Comparison of ENCODE assay signal across 8 cellular contexts in genomic region chr4:105140684-105141490, GRCh38. TPM values are rescaled to one million over a fixed set of nuclear protein-coding genes. Genes with fewer than 3 reads are reported as not detected.
DNase-seq lines count a peak whose midpoint lies in the region; ATAC-seq, FAIRE-seq and TF ChIP-seq lines count a peak whose summit lies in the region.

No MANE protein-coding gene starts in this region.

- no peak overlapping the region for H3K27ac Mint-ChIP-seq in stimulated activated naive B cell treated with anti-CD40 and anti-IgM and Interleukin-4, amounts not matched to agents 10 μg/mL and 1 μg/mL and 100 μg/mL, for 72 hours

- no peak for TF ChIP-seq EP300 in GM12878 (IDR thresholded peaks at IDR 0.05; ENCODE audit: borderline replicate concordance in 1 of 2, control insufficient read depth in 1 of 2, low read depth in 2 of 2, low read length in 2 of 2)

- H3K27ac ChIP-seq in OCI-LY3 (ENCODE audit: low read length) (no peak overlapping the region), GM12878 (ENCODE audit: control insufficient read depth, insufficient read depth) (no peak overlapping the region), kidney (ENCODE audit: low read depth in 2 of 2, low read length in 2 of 2) (no peak overlapping the region)

- H3K4me3 ChIP-seq in OCI-LY3 (ENCODE audit: low read length), result no peak overlapping the region
- H3K4me3 ChIP-seq in GM12878, result no peak overlapping the region
- H3K4me3 ChIP-seq in kidney (ENCODE audit: low read length in 2 of 2), result no peak overlapping the region

- no peak overlapping the region for H3K4me3 Mint-ChIP-seq in stimulated activated naive B cell treated with anti-CD40 and anti-IgM and Interleukin-4, amounts not matched to agents 10 μg/mL and 1 μg/mL and 100 μg/mL, for 72 hours

- peak; percentile 60 for ATAC-seq in Right ventricle myocardium inferior
- peak; percentile 59 for ATAC-seq in GM12878
- ATAC-seq in GM19397 (IDR thresholded peaks at IDR 0.05; ENCODE audit: unreplicated experiment), result no peak
- ATAC-seq in stimulated activated naive B cell treated with anti-CD40 and anti-IgM and Interleukin-4, amounts not matched to agents 10 μg/mL and 1 μg/mL and 100 μg/mL, for 72 hours (replicated peaks), result no peak

- RAD21 ChIA-PET in GM12878 (lab: Charles Lee; ENCODE audit: unreplicated experiment), result interaction anchor here (0.6 to 2.9 kb wide), 14 partner anchors 9 to 519 kb away, joined by 3 to 22 read pairs (median 3); partner anchors contain the start of gene PPA2

- no peaks in the 10 kb centered on the region for H3K27me3 ChIP-seq in OCI-LY3 (ENCODE audit: low read depth, low read length)
- no peaks in the 10 kb centered on the region for H3K27me3 ChIP-seq in GM12878 (replicated peaks in 1 of 2; ENCODE audit: control insufficient read depth in 2 of 2, insufficient read depth in 2 of 2, low read length in 1 of 2)

- peak; percentile 91 for TF ChIP-seq CTCF in OCI-LY3 (IDR thresholded peaks at IDR 0.05; ENCODE audit: low read depth, low read length)
- TF ChIP-seq CTCF in GM12878 (IDR thresholded peaks at IDR 0.05 in 2 of 3, conservative IDR thresholded peaks at IDR 0.05 in 1 of 3; ENCODE audit: control insufficient read depth in 2 of 3, extremely low read depth in 1 of 3, insufficient read depth in 1 of 3, low read depth in 3 of 3, low read length in 3 of 3), result peak; percentile 51 to 83 (median 60); a peak in 5 of 6 replicates
- TF ChIP-seq CTCF in kidney (IDR thresholded peaks at IDR 0.05; ENCODE audit: borderline replicate concordance, extremely low read depth, insufficient read depth), result peak; percentile 65

- in situ Hi-C loops in GM12878 (cut with MboI), result no loop called here

- DNase-seq in Right ventricle myocardium inferior (ENCODE audit: missing footprints) (no peak), cardiac septum (ENCODE audit: low spot score) (no peak), GM12878 (ENCODE audit: low read depth, low spot score) (no peak), kidney (no peak)
- peak; percentile 15 for DNase-seq in stimulated activated naive CD4-positive, alpha-beta T cell treated with Interleukin-2 at 50 U/mL for 16 hours (lab: John Stamatoyannopoulos, UW)
- no peak for DNase-seq in stimulated activated naive B cell treated with anti-CD40 and anti-IgM and Interleukin-4, amounts not matched to agents 10 μg/mL and 1 μg/mL and 100 μg/mL, for 72 hours

- FAIRE-seq in GM12878 (lab: Jason Lieb, UNC) (no peak), kidney (lab: Jason Lieb, UNC) (peak; percentile 33)

- POLR2A ChIA-PET in GM12878 (lab: Charles Lee), result interaction anchor here (1.9 kb wide), 1 partner anchor 333 kb away, joined by 7 read pairs; the partner anchor contains the start of gene PPA2

- CTCF ChIA-PET in GM12878 (lab: Yijun Ruan, JAX), result interaction anchor here (0.7 to 4.1 kb wide), 26 partner anchors 10 to 607 kb away, joined by 3 to 51 read pairs (median 4); partner anchors contain the start of gene PPA2

- TF ChIP-seq POLR2A in GM12878 (IDR thresholded peaks at IDR 0.05; ENCODE audit: low read depth, low read length), result no peak

- WGBS in GM12878 (ENCODE audit: insufficient coverage, insufficient replicate concordance, low lambda C conversion rate, missing lambda C conversion rate), result 30% methylated on average over 7 of the region's 7 CpGs

- no TSS peak for BruUV-seq in GM12878 (replicated peaks; lab: Mats Ljungman, UMichigan)

- H4K20me1 ChIP-seq in OCI-LY3 (ENCODE audit: insufficient read depth, low read length) (no peaks in the 10 kb centered on the region), GM12878 (ENCODE audit: control insufficient read depth, insufficient read depth) (no peaks in the 10 kb centered on the region)

- no peaks in the 10 kb centered on the region for H3K27me3 Mint-ChIP-seq in stimulated activated naive B cell treated with anti-CD40 and anti-IgM and Interleukin-4, amounts not matched to agents 10 μg/mL and 1 μg/mL and 100 μg/mL, for 72 hours

- H2AFZ ChIP-seq in OCI-LY3 (ENCODE audit: low read depth, low read length) (no peak overlapping the region), GM12878 (ENCODE audit: control insufficient read depth, low read depth, low read length) (peak overlapping the region; percentile 24; the same call in 1 of the 2 replicates)

- peaks cover 12 to 24% of the 10 kb centered on the region in 2 donors for H3K4me1 Mint-ChIP-seq in stimulated activated naive B cell treated with anti-CD40 and anti-IgM and Interleukin-4, amounts not matched to agents 10 μg/mL and 1 μg/mL and 100 μg/mL, for 72 hours

- H3K79me2 ChIP-seq in OCI-LY3 (ENCODE audit: low read length) (no peaks in the 10 kb centered on the region), GM12878 (ENCODE audit: control insufficient read depth, insufficient read depth, low read length) (peaks cover 13% of the 10 kb centered on the region)

- peaks cover 0 to 3% of the 10 kb centered on the region in 2 donors for H3K36me3 Mint-ChIP-seq in stimulated activated naive B cell treated with anti-CD40 and anti-IgM and Interleukin-4, amounts not matched to agents 10 μg/mL and 1 μg/mL and 100 μg/mL, for 72 hours

- no peaks in the 10 kb centered on the region for H3K9me3 Mint-ChIP-seq in stimulated activated naive B cell treated with anti-CD40 and anti-IgM and Interleukin-4, amounts not matched to agents 10 μg/mL and 1 μg/mL and 100 μg/mL, for 72 hours

- H3K36me3 ChIP-seq in OCI-LY3 (replicated peaks; ENCODE audit: low read depth, low read length) (no peaks in the 10 kb centered on the region), GM12878 (ENCODE audit: control insufficient read depth in 2 of 2, insufficient read depth in 2 of 2, low read length in 1 of 2) (no peaks in the 10 kb centered on the region), kidney (ENCODE audit: control insufficient read depth in 1 of 2, insufficient read depth in 2 of 2, low read length in 2 of 2) (no peaks in the 10 kb centered on the region)

- peak overlapping the region; percentile 11; the same call in 1 of the 2 replicates for H3K4me2 ChIP-seq in OCI-LY3 (ENCODE audit: low read length)
- no peak overlapping the region for H3K4me2 ChIP-seq in GM12878 (ENCODE audit: control insufficient read depth, insufficient read depth)

- peak; percentile 92 for TF ChIP-seq RAD21 in GM12878 (IDR thresholded peaks at IDR 0.05; ENCODE audit: insufficient read depth, low read depth, low read length)

- H3K4me1 ChIP-seq in OCI-LY3 (ENCODE audit: low read length), result peaks cover 34% of the 10 kb centered on the region
- no peaks in the 10 kb centered on the region; the same call in none of the 2 replicates for H3K4me1 ChIP-seq in GM12878 (ENCODE audit: control insufficient read depth, insufficient read depth, low read length)
- no peaks in the 10 kb centered on the region for H3K4me1 ChIP-seq in kidney (ENCODE audit: control insufficient read depth in 1 of 2, insufficient read depth in 1 of 2, low read depth in 1 of 2, low read length in 2 of 2)

- H3K9ac ChIP-seq in OCI-LY3 (ENCODE audit: low read length), result no peak overlapping the region
- no peak overlapping the region for H3K9ac ChIP-seq in GM12878 (ENCODE audit: control insufficient read depth, insufficient read depth, low read length)
- H3K9ac ChIP-seq in kidney (ENCODE audit: low read length in 2 of 2), result no peak overlapping the region

- SMC1A ChIA-PET in GM12878 (lab: Charles Lee; ENCODE audit: uncharacterized antibody, unreplicated experiment), result interaction anchor here (0.7 to 4.5 kb wide), 14 partner anchors 13 to 333 kb away, joined by 3 to 41 read pairs (median 3); partner anchors contain the start of gene PPA2

- H3K9me3 ChIP-seq in OCI-LY3 (ENCODE audit: insufficient read depth, low read length) (no peaks in the 10 kb centered on the region), GM12878 (replicated peaks; ENCODE audit: control insufficient read depth, insufficient read depth, low read length) (no peaks in the 10 kb centered on the region; the same call in 1 of the 3 replicates), kidney (ENCODE audit: control insufficient read depth in 1 of 2, low read length in 2 of 2) (no peaks in the 10 kb centered on the region)

- intact Hi-C loops in Right ventricle myocardium inferior (cut with DNase I) (loop anchor here (1.0 to 2.0 kb wide), 2 partner anchors 329 to 574 kb away; no protein-coding TSS in a partner anchor), cardiac septum (cut with DNase I) (loop anchor here (10.0 kb wide), 2 partner anchors 234 to 564 kb away; partner anchors contain the start of genes GSTCD and INTS12), GM12878 (cut with micrococcal nuclease; ENCODE audit: unreplicated experiment) (loop anchor here (1.0 to 10.0 kb wide), 5 partner anchors 330 to 1076 kb away; partner anchors contain the start of gene CXXC4), kidney (cut with DNase I) (loop anchor here (5.0 kb wide), 1 partner anchor 331 kb away; the partner anchor contains the start of gene PPA2)

TF ChIP-seq in GM12878, 131 proteins besides CTCF, POLR2A, EP300 and RAD21 (continues in another document):
- no peak for TF ChIP-seq PAX8 (IDR thresholded peaks at IDR 0.05)

RNA-seq across cellular contexts. Expression of gene TET2, which starts 5.8 kb away (rescaled TPM):
- 12.1 TPM for total RNA-seq in Right ventricle myocardium inferior
- total RNA-seq in cardiac septum, result 19.5 TPM
- 303 and 314 TPM in 2 replicates for total RNA-seq in GM12878 (2013; cell fraction: nucleolus; rRNA removed)
- 39.5 and 50.8 TPM in 2 replicates for total RNA-seq in GM12878 (2014; rRNA removed)
- total RNA-seq in GM12878 (2014; rRNA removed; fragmentation: Illumina TruSeq; extraction: Trizol), result 49.0 TPM in 2 replicates
- total RNA-seq in GM12878 (2021), result 42.9 and 44.4 TPM in 2 replicates
- 6.6 TPM for polyA plus RNA-seq in GM12878 (2011; ENCODE audit: low read depth)
- polyA plus RNA-seq in GM12878 (2011; rRNA removed), result 21.1 and 23.4 TPM in 2 replicates
- polyA plus RNA-seq in GM12878 (2011; cell fraction: cytosol; rRNA removed), result 9.7 and 10.7 TPM in 2 replicates
- polyA plus RNA-seq in GM12878 (2011; cell fraction: nucleus; rRNA removed), result 27.5 and 39.0 TPM in 2 replicates
- polyA plus RNA-seq in GM12878 (2012), result 10.1 and 13.3 TPM in 2 replicates
- 25.7 and 29.4 TPM in 2 replicates for polyA plus RNA-seq in GM12878 (2014; fragmentation: Illumina TruSeq; extraction: Trizol)
- 1 to 10 TPM; 3.7 to 6.6 TPM for polyA plus RNA-seq in GM12878 (2014; fragmentation: Nextera tagmentation; extraction: Ambion mirVana)
- polyA plus RNA-seq in GM12878 (2014; rRNA removed), result 16.0 and 18.5 TPM in 2 replicates
- 10 to 100 TPM; 29.3 to 29.7 TPM for polyA plus RNA-seq in GM12878 (2016; fragmentation: Nextera tagmentation; extraction: Ambion mirVana)
- 108 and 145 TPM in 2 replicates for polyA minus RNA-seq in GM12878 (2011; rRNA and poly(A)+ RNA removed)
- 17.4 and 17.9 TPM in 2 replicates for polyA minus RNA-seq in GM12878 (2011; cell fraction: cytosol; rRNA and poly(A)+ RNA removed)
- polyA minus RNA-seq in GM12878 (2011; cell fraction: nucleus; rRNA and poly(A)+ RNA removed), result 140 and 183 TPM in 2 replicates
- total RNA-seq in kidney, result 31.5 TPM
- 1.8 TPM for polyA plus RNA-seq in kidney (ENCODE audit: insufficient read depth, low read depth, low replicate concordance)

Comparison
In these comparisons a context has a peak if more than half of its experiments do, and no peak if none do; other contexts are left out.
1. ATAC-seq: peak in Right ventricle myocardium inferior (single experiment) and GM12878 (single experiment); none in GM19397 (single experiment) and stimulated activated naive B cell treated with anti-CD40 and anti-IgM and Interleukin-4, amounts not matched to agents 10 μg/mL and 1 μg/mL and 100 μg/mL, for 72 hours (0 of 2).
2. Peak in every context shown above with its lines, with median percentiles within 50 percentile points of each other: CTCF ChIP-seq.